In the genomic region with DNA sequence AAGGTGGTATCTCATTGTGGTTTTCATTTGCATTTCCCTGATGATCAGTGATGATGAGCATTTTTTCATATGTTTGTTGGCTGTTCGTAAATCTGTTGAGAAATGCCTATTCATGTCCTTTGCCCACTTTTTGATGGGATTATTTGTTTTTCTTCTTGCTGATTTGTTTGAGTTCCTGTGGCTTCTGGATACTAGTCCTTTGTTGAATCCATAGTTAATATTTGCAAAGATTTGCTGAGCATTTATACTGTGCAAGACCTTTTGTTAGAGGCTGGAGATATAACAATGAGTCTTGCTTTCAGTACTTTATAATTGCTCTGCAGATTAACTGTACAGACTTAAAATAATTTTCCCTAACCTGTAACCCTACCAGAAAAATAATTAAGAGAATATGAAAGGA, we compare ENCODE assay signal across 24 cellular contexts.
"Had no signal": no experiment of that assay in that cellular context is flagged by ENCODE, and none has a peak within 500 bp of the region (broad histone marks: within the 10 kb centered on the region; RNA-seq: fewer than 3 reads in every experiment).

No MANE protein-coding gene starts in this region.

- H3K27ac Mint-ChIP-seq: activated CD4-positive, alpha-beta T cell treated with anti-CD3 and anti-CD28 coated beads, Interleukin-2, amount 10 ng/mL, durations not matched to agents 24 days and 14 days; activated CD8-positive, alpha-beta T cell treated with anti-CD3 and anti-CD28 coated beads for 36 hours; activated naive CD4-positive, alpha-beta T cell treated with anti-CD3 and anti-CD28 coated beads, Interleukin-2, amount 50 U/mL, for 24 hours; activated naive CD8-positive, alpha-beta T cell treated with anti-CD3 and anti-CD28 coated beads, Interleukin-2, amount 10 ng/mL, durations not matched to agents 7 days and 5 days; activated T-helper 2 cell treated with anti-CD3 and anti-CD28 coated beads, Interferon-gamma antibody, Interleukin-2, Interleukin-4, amounts not matched to agents 10 μg/mL and 5 μg/mL and 100 μg/mL, durations not matched to agents 14 hours and 24 hours and 36 hours had no signal

- ATAC-seq: activated CD8-positive, alpha-beta T cell treated with anti-CD3 and anti-CD28 coated beads for 36 hours; Panc1 had no signal

- H3K36me3 ChIP-seq: ascending aorta, MG63, SJCRH30 had no signal

- H3K36me3 Mint-ChIP-seq: activated naive CD4-positive, alpha-beta T cell treated with anti-CD3 and anti-CD28 coated beads, Interleukin-2, amount 50 U/mL, for 24 hours; activated naive CD8-positive, alpha-beta T cell treated with anti-CD3 and anti-CD28 coated beads, Interleukin-2, amount 10 ng/mL, durations not matched to agents 7 days and 5 days had no signal

- H3K27me3 ChIP-seq: ascending aorta, MG63, SJCRH30 had no signal

- H3K27me3 Mint-ChIP-seq: activated CD4-positive, alpha-beta T cell treated with anti-CD3 and anti-CD28 coated beads, Interleukin-2, amount 10 ng/mL, durations not matched to agents 24 days and 14 days; activated CD8-positive, alpha-beta T cell treated with anti-CD3 and anti-CD28 coated beads for 36 hours; activated naive CD4-positive, alpha-beta T cell treated with anti-CD3 and anti-CD28 coated beads, Interleukin-2, amount 50 U/mL, for 24 hours; activated naive CD8-positive, alpha-beta T cell treated with anti-CD3 and anti-CD28 coated beads, Interleukin-2, amount 10 ng/mL, durations not matched to agents 7 days and 5 days had no signal

- H3K9me3 Mint-ChIP-seq: activated CD8-positive, alpha-beta T cell treated with anti-CD3 and anti-CD28 coated beads for 36 hours; activated naive CD4-positive, alpha-beta T cell treated with anti-CD3 and anti-CD28 coated beads, Interleukin-2, amount 50 U/mL, for 24 hours; activated T-helper 2 cell treated with anti-CD3 and anti-CD28 coated beads, Interferon-gamma antibody, Interleukin-2, Interleukin-4, amounts not matched to agents 10 μg/mL and 5 μg/mL and 100 μg/mL, durations not matched to agents 14 hours and 24 hours and 36 hours had no signal

- H3K4me3 Mint-ChIP-seq: activated CD4-positive, alpha-beta T cell treated with anti-CD3 and anti-CD28 coated beads, Interleukin-2, amount 10 ng/mL, durations not matched to agents 24 days and 14 days; activated CD8-positive, alpha-beta T cell treated with anti-CD3 and anti-CD28 coated beads for 36 hours; activated naive CD4-positive, alpha-beta T cell treated with anti-CD3 and anti-CD28 coated beads, Interleukin-2, amount 50 U/mL, for 24 hours; activated naive CD8-positive, alpha-beta T cell treated with anti-CD3 and anti-CD28 coated beads, Interleukin-2, amount 10 ng/mL, durations not matched to agents 7 days and 5 days had no signal

- H3K4me1 ChIP-seq: ascending aorta, SJCRH30 had no signal

- H3K9me3 ChIP-seq: ascending aorta, MG63, SJCRH30 had no signal

- DNase-seq: activated CD4-positive, alpha-beta T cell treated with anti-CD3 and anti-CD28 coated beads, Interleukin-2, amount 10 ng/mL, durations not matched to agents 24 days and 14 days; activated CD4-positive, alpha-beta T cell treated with anti-CD3 and anti-CD28 coated beads, Interleukin-2, amount 50 U/mL, for 4 hours; activated CD8-positive, alpha-beta T cell treated with anti-CD3 and anti-CD28 coated beads for 36 hours; activated gamma-delta T cell; activated naive CD4-positive, alpha-beta T cell treated with Interleukin-2 at 50 U/mL for 16 hours; activated naive CD8-positive, alpha-beta T cell treated with anti-CD3 and anti-CD28 coated beads, Interleukin-2, amount 10 ng/mL, durations not matched to agents 7 days and 5 days; activated T-cell treated with anti-CD3 and anti-CD28 coated beads, Interleukin-2, amount 50 U/mL, for 1 hour; amygdala; Karpas-422; MG63; NCI-H1048; NCI-H1105 treated with DMSO at 0.1 percent for 48 hours; NCI-H1436; NCI-H1694; NCI-H2081 treated with DMSO at 0.1 percent for 48 hours; NCI-H226; NCI-H524 treated with DMSO at 0.1 percent for 48 hours; SHP77; SJCRH30 had no signal

- H3K4me3 ChIP-seq: ascending aorta, MG63, SJCRH30, SK-N-MC had no signal
